ENCODE assay signal across 9 cellular contexts in genomic region chr1:161099090-161099802, GRCh38. TPM values are rescaled to one million over a fixed set of nuclear protein-coding genes. Genes with fewer than 3 reads are reported as not detected.
A peak's percentile ranks its signal among the peaks of the same experiment; 100 is the strongest.
DNase-seq lines count a peak whose midpoint lies in the region; ATAC-seq and TF ChIP-seq lines count a peak whose summit lies in the region.
"Had no signal": no experiment of that assay in that cellular context is flagged by ENCODE, and none has a peak within 500 bp of the region (broad histone marks: within the 10 kb centered on the region; RNA-seq: fewer than 3 reads in every experiment).

No MANE protein-coding gene starts in this region.

- no peaks in the 10 kb centered on the region for H3K27me3 Mint-ChIP-seq in activated CD4-positive, alpha-beta T cell treated with anti-CD3 and anti-CD28 coated beads, Interleukin-2, amount 10 ng/mL, durations not matched to agents 7 days and 5 days
- no peaks in the 10 kb centered on the region for H3K27me3 Mint-ChIP-seq in activated naive CD8-positive, alpha-beta T cell treated with anti-CD3 and anti-CD28 coated beads, Interleukin-2, amount 50 U/mL, for 24 hours

- peak overlapping the region; percentile 63 for H3K4me3 Mint-ChIP-seq in activated CD4-positive, alpha-beta T cell treated with anti-CD3 and anti-CD28 coated beads, Interleukin-2, amount 10 ng/mL, durations not matched to agents 7 days and 5 days
- peak overlapping the region; percentile 55 for H3K4me3 Mint-ChIP-seq in activated naive CD8-positive, alpha-beta T cell treated with anti-CD3 and anti-CD28 coated beads, Interleukin-2, amount 50 U/mL, for 24 hours

- H3K9me3 ChIP-seq in suprapubic skin: no peaks in the 10 kb centered on the region

- H3K4me1 ChIP-seq in suprapubic skin: peaks cover 33% of the 10 kb centered on the region

- peaks cover 20% of the 10 kb centered on the region for H3K4me1 Mint-ChIP-seq in activated CD4-positive, alpha-beta T cell treated with anti-CD3 and anti-CD28 coated beads, Interleukin-2, amount 10 ng/mL, durations not matched to agents 7 days and 5 days
- peaks cover 58% of the 10 kb centered on the region for H3K4me1 Mint-ChIP-seq in activated naive CD8-positive, alpha-beta T cell treated with anti-CD3 and anti-CD28 coated beads, Interleukin-2, amount 50 U/mL, for 24 hours

- DNase-seq in activated CD4-positive, alpha-beta T cell treated with anti-CD3 and anti-CD28 coated beads, Interleukin-2, amount 10 ng/mL, durations not matched to agents 7 days and 5 days: no peak
- no peak for DNase-seq in activated CD4-positive, alpha-beta T cell treated with anti-CD3 and anti-CD28 coated beads, Interleukin-2, amount 50 U/mL, for 48 hours
- no peak for DNase-seq in activated naive CD8-positive, alpha-beta T cell treated with anti-CD3 and anti-CD28 coated beads, Interleukin-2, amount 50 U/mL, for 24 hours
- DNase-seq in left lobe of liver (ENCODE audit: low spot score): no peak
- DNase-seq in suprapubic skin (ENCODE audit: low spot score in 2 of 2): no peak
- DNase-seq in NCI-H1694 (lab: John Stamatoyannopoulos, UW): no peak
- DNase-seq in CD1c-positive myeloid dendritic cell (ENCODE audit: extremely low spot score): no peak
- no peak for DNase-seq in glomerular visceral epithelial cell (ENCODE audit: extremely low spot score)

- H3K27ac ChIP-seq in suprapubic skin: no peak overlapping the region

- no peaks in the 10 kb centered on the region for H3K9me3 Mint-ChIP-seq in activated CD4-positive, alpha-beta T cell treated with anti-CD3 and anti-CD28 coated beads, Interleukin-2, amount 10 ng/mL, durations not matched to agents 7 days and 5 days
- H3K9me3 Mint-ChIP-seq in activated naive CD8-positive, alpha-beta T cell treated with anti-CD3 and anti-CD28 coated beads, Interleukin-2, amount 50 U/mL, for 24 hours: no peaks in the 10 kb centered on the region

- CTCF ChIA-PET in activated CD4-positive, alpha-beta T cell treated with anti-CD3 and anti-CD28 coated beads, Interleukin-2, amount 10 ng/mL, durations not matched to agents 7 days and 5 days (lab: Charles Lee): interaction anchor here (0.6 to 9.9 kb wide), 16 partner anchors 13 to 111 kb away, joined by 3 to 185 read pairs (median 4); partner anchors contain the start of genes ARHGAP30, NECTIN4, NIT1 and PFDN2

- H3K27me3 ChIP-seq in suprapubic skin: no peaks in the 10 kb centered on the region

- no peak overlapping the region for H3K27ac Mint-ChIP-seq in activated CD4-positive, alpha-beta T cell treated with anti-CD3 and anti-CD28 coated beads, Interleukin-2, amount 10 ng/mL, durations not matched to agents 7 days and 5 days
- peak overlapping the region; percentile 5 for H3K27ac Mint-ChIP-seq in activated naive CD8-positive, alpha-beta T cell treated with anti-CD3 and anti-CD28 coated beads, Interleukin-2, amount 50 U/mL, for 24 hours

- H3K4me3 ChIP-seq in suprapubic skin: peak overlapping the region; percentile 72

- no peak for ATAC-seq in activated naive CD8-positive, alpha-beta T cell treated with anti-CD3 and anti-CD28 coated beads, Interleukin-2, amount 50 U/mL, for 24 hours
- ATAC-seq in left lobe of liver: peak; percentile 16

- WGBS in suprapubic skin: 85% methylated on average over 9 of the region's 9 CpGs

- H3K36me3 Mint-ChIP-seq in activated CD4-positive, alpha-beta T cell treated with anti-CD3 and anti-CD28 coated beads, Interleukin-2, amount 10 ng/mL, durations not matched to agents 7 days and 5 days (ENCODE audit: low read depth): peaks cover 20% of the 10 kb centered on the region
- H3K36me3 Mint-ChIP-seq in activated naive CD8-positive, alpha-beta T cell treated with anti-CD3 and anti-CD28 coated beads, Interleukin-2, amount 50 U/mL, for 24 hours (ENCODE audit: low read depth): peaks cover 16% of the 10 kb centered on the region

- peaks cover 19% of the 10 kb centered on the region for H3K36me3 ChIP-seq in suprapubic skin

- POLR2A ChIA-PET in activated CD4-positive, alpha-beta T cell treated with anti-CD3 and anti-CD28 coated beads, Interleukin-2, amount 10 ng/mL, durations not matched to agents 7 days and 5 days (lab: Charles Lee): no interaction called here

- TF ChIP-seq EP300 in suprapubic skin (IDR thresholded peaks at IDR 0.05): no peak

- no peak for TF ChIP-seq POLR2A in suprapubic skin (IDR thresholded peaks at IDR 0.05)

- TF ChIP-seq CTCF in suprapubic skin (IDR thresholded peaks at IDR 0.05): no peak

RNA-seq across cellular contexts. Expression of gene KLHDC9, which starts 1.1 kb away (rescaled TPM):
- total RNA-seq in activated CD4-positive, alpha-beta T cell treated with anti-CD3 and anti-CD28 coated beads, Interleukin-2, amount 10 ng/mL, durations not matched to agents 7 days and 5 days: under 1 TPM in 1 of 2 experiments, not detected in 1; 0.30 TPM
- 6.2 TPM for total RNA-seq in left lobe of liver
- total RNA-seq in suprapubic skin: 1 to 10 TPM in 3 of 4 donors, not detected in 1; 1.3 to 4.0 (median 1.4) TPM

RNA-seq across cellular contexts. Expression of gene NECTIN4, which starts 9.9 kb away (rescaled TPM):
- total RNA-seq in activated CD4-positive, alpha-beta T cell treated with anti-CD3 and anti-CD28 coated beads, Interleukin-2, amount 10 ng/mL, durations not matched to agents 7 days and 5 days: under 1 TPM in 1 of 2 experiments, not detected in 1; 0.15 TPM
- not detected for total RNA-seq in left lobe of liver
- 100 to 1,000 TPM; 126 to 188 (median 164) TPM for total RNA-seq in suprapubic skin
- total RNA-seq: M059J had no signal

RNA-seq across cellular contexts. Expression of gene PFDN2, which starts 18.6 kb away (rescaled TPM):
- total RNA-seq in activated CD4-positive, alpha-beta T cell treated with anti-CD3 and anti-CD28 coated beads, Interleukin-2, amount 10 ng/mL, durations not matched to agents 7 days and 5 days: 10 to 100 TPM; 46.0 to 56.0 TPM
- total RNA-seq in left lobe of liver: 22.0 TPM
- total RNA-seq in suprapubic skin: 10 to 100 TPM; 21.3 to 33.9 (median 27.1) TPM

RNA-seq across cellular contexts. Expression of gene NIT1, which starts 18.7 kb away (rescaled TPM):
- 10 to 100 TPM; 37.7 to 39.0 TPM for total RNA-seq in activated CD4-positive, alpha-beta T cell treated with anti-CD3 and anti-CD28 coated beads, Interleukin-2, amount 10 ng/mL, durations not matched to agents 7 days and 5 days
- total RNA-seq in left lobe of liver (70.3 TPM), suprapubic skin (10 to 100 TPM; 28.3 to 58.2 (median 39.6) TPM)

RNA-seq across cellular contexts. Expression of gene ARHGAP30, which starts 29.6 kb away (rescaled TPM):
- 100 to 1,000 TPM; 244 to 304 TPM for total RNA-seq in activated CD4-positive, alpha-beta T cell treated with anti-CD3 and anti-CD28 coated beads, Interleukin-2, amount 10 ng/mL, durations not matched to agents 7 days and 5 days
- 4.0 TPM for total RNA-seq in left lobe of liver
- 10 to 100 TPM; 12.3 to 46.2 (median 14.5) TPM for total RNA-seq in suprapubic skin

Comparison
In these comparisons a context has a peak if more than half of its experiments do, and no peak if none do; other contexts are left out.
1. RNA of gene NECTIN4, which starts 9.9 kb away (total RNA-seq): 126 to 188 TPM in suprapubic skin; 0.15 TPM in activated CD4-positive, alpha-beta T cell treated with anti-CD3 and anti-CD28 coated beads, Interleukin-2, amount 10 ng/mL, durations not matched to agents 7 days and 5 days and not detected in left lobe of liver (single experiment); every median in the first group is over 100 times any median in the second.